ENCODE assay signal across 14 cellular contexts in the genomic region with DNA sequence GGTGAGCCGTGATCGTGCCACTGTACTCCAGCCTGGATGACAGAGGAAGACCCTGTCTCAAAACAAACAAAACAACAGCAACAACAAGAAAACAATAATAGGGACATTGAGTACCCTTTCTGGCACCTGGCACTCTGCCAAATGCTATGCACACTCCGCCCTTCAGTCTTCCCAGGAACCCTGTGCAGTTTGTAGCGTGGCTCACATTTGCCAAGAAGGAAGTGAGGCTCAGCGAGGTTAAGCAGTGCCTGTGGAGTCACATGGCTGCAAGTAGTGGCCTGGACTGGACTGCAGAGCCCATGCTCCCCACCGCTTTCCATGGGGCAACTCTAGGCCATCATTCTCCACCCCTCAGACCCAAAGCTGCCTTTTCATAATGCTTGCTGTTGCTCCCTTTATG. TPM values are rescaled to one million over a fixed set of nuclear protein-coding genes. Genes with fewer than 3 reads are reported as not detected.
DNase-seq lines count a peak whose midpoint lies in the region; ATAC-seq and TF ChIP-seq lines count a peak whose summit lies in the region.
"Had no signal": no experiment of that assay in that cellular context is flagged by ENCODE, and none has a peak within 500 bp of the region (broad histone marks: within the 10 kb centered on the region; RNA-seq: fewer than 3 reads in every experiment).

No MANE protein-coding gene starts in this region.

- no peaks in the 10 kb centered on the region for H3K9me3 Mint-ChIP-seq in dendritic cell treated with granulocyte-macrophage colony-stimulating factor and Interleukin-4, amounts not matched to agents 40 ng/mL and 50 ng/mL, for 4 days
- no peaks in the 10 kb centered on the region for H3K9me3 Mint-ChIP-seq in activated CD8-positive, alpha-beta T cell treated with anti-CD3 and anti-CD28 coated beads, Interleukin-2, amount 10 ng/mL, durations not matched to agents 7 days and 5 days (ENCODE audit: insufficient read depth)
- H3K9me3 Mint-ChIP-seq: activated CD4-positive, alpha-beta T cell treated with anti-CD3 and anti-CD28 coated beads, Interleukin-2, amount 10 ng/mL, durations not matched to agents 7 days and 5 days; central memory CD8-positive, alpha-beta T cell; stimulated activated memory B cell treated with anti-CD40 and anti-IgM and Interleukin-4, amounts not matched to agents 10 μg/mL and 1 μg/mL and 100 μg/mL, for 72 hours had no signal

- H3K27me3 ChIP-seq in liver (ENCODE audit: control insufficient read depth in 4 of 4, insufficient read depth in 4 of 4, low read length in 3 of 4) (no peaks in the 10 kb centered on the region), esophagus muscularis mucosa (no peaks in the 10 kb centered on the region)
- H3K27me3 ChIP-seq: BE2C had no signal

- H3K36me3 ChIP-seq in liver (ENCODE audit: control insufficient read depth in 4 of 4, insufficient read depth in 3 of 4, low read depth in 1 of 4, low read length in 3 of 4), result no peaks in the 10 kb centered on the region
- no peaks in the 10 kb centered on the region for H3K36me3 ChIP-seq in esophagus muscularis mucosa
- H3K36me3 ChIP-seq: BE2C had no signal

- H3K4me3 ChIP-seq in liver (ENCODE audit: low read depth in 1 of 3, low read length in 3 of 3), result no peak overlapping the region
- no peak overlapping the region for H3K4me3 ChIP-seq in esophagus muscularis mucosa

- H3K27ac Mint-ChIP-seq in dendritic cell treated with granulocyte-macrophage colony-stimulating factor and Interleukin-4, amounts not matched to agents 40 ng/mL and 50 ng/mL, for 4 days, result peak overlapping the region; percentile 39
- no peak overlapping the region for H3K27ac Mint-ChIP-seq in activated CD8-positive, alpha-beta T cell treated with anti-CD3 and anti-CD28 coated beads, Interleukin-2, amount 10 ng/mL, durations not matched to agents 7 days and 5 days
- H3K27ac Mint-ChIP-seq: activated CD4-positive, alpha-beta T cell treated with anti-CD3 and anti-CD28 coated beads, Interleukin-2, amount 10 ng/mL, durations not matched to agents 7 days and 5 days; stimulated activated memory B cell treated with anti-CD40 and anti-IgM and Interleukin-4, amounts not matched to agents 10 μg/mL and 1 μg/mL and 100 μg/mL, for 72 hours had no signal

- H3K36me3 Mint-ChIP-seq in dendritic cell treated with granulocyte-macrophage colony-stimulating factor and Interleukin-4, amounts not matched to agents 40 ng/mL and 50 ng/mL, for 4 days (ENCODE audit: low read depth), result no peaks in the 10 kb centered on the region
- no peaks in the 10 kb centered on the region for H3K36me3 Mint-ChIP-seq in activated CD8-positive, alpha-beta T cell treated with anti-CD3 and anti-CD28 coated beads, Interleukin-2, amount 10 ng/mL, durations not matched to agents 7 days and 5 days (ENCODE audit: low read depth)
- H3K36me3 Mint-ChIP-seq: stimulated activated memory B cell treated with anti-CD40 and anti-IgM and Interleukin-4, amounts not matched to agents 10 μg/mL and 1 μg/mL and 100 μg/mL, for 72 hours had no signal

- H3K27ac ChIP-seq in liver (ENCODE audit: low read depth in 1 of 2, low read length in 2 of 2), result no peak overlapping the region
- H3K27ac ChIP-seq in esophagus muscularis mucosa (replicated peaks in 1 of 4), result no peak overlapping the region

- CTCF ChIA-PET in activated CD8-positive, alpha-beta T cell treated with anti-CD3 and anti-CD28 coated beads, Interleukin-2, amount 10 ng/mL, durations not matched to agents 7 days and 5 days (lab: Charles Lee), result interaction anchor here (1.2 kb wide), 1 partner anchor 43 kb away, joined by 4 read pairs; no protein-coding TSS in a partner anchor

- POLR2A ChIA-PET in activated CD8-positive, alpha-beta T cell treated with anti-CD3 and anti-CD28 coated beads, Interleukin-2, amount 10 ng/mL, durations not matched to agents 7 days and 5 days (lab: Charles Lee), result no interaction called here

- H3K4me1 Mint-ChIP-seq in dendritic cell treated with granulocyte-macrophage colony-stimulating factor and Interleukin-4, amounts not matched to agents 40 ng/mL and 50 ng/mL, for 4 days (ENCODE audit: low read depth), result peaks cover 53% of the 10 kb centered on the region
- H3K4me1 Mint-ChIP-seq in activated CD8-positive, alpha-beta T cell treated with anti-CD3 and anti-CD28 coated beads, Interleukin-2, amount 10 ng/mL, durations not matched to agents 7 days and 5 days (ENCODE audit: low read depth), result peaks cover 43% of the 10 kb centered on the region

- WGBS in liver, result 78% methylated on average over 6 of the region's 6 CpGs
- WGBS in esophagus muscularis mucosa, result 75% methylated on average over 5 of the region's 6 CpGs

- no peak for ATAC-seq in activated CD8-positive, alpha-beta T cell treated with anti-CD3 and anti-CD28 coated beads, Interleukin-2, amount 10 ng/mL, durations not matched to agents 7 days and 5 days
- ATAC-seq: stimulated activated memory B cell treated with anti-CD40 and anti-IgM and Interleukin-4, amounts not matched to agents 10 μg/mL and 1 μg/mL and 100 μg/mL, for 72 hours had no signal

- DNase-seq in COLO668 (lab: John Stamatoyannopoulos, UW; ENCODE audit: unreplicated experiment) (peak; percentile 49), MV-4-11 (lab: John Stamatoyannopoulos, UW) (peak; percentile 53), NCI-H146 (lab: John Stamatoyannopoulos, UW) (no peak), ecto neural progenitor cell (ENCODE audit: low spot score) (no peak), esophagus muscularis mucosa (ENCODE audit: extremely low spot score) (no peak)
- DNase-seq in activated CD8-positive, alpha-beta T cell treated with anti-CD3 and anti-CD28 coated beads, Interleukin-2, amount 10 ng/mL, durations not matched to agents 7 days and 5 days, result no peak
- DNase-seq: activated CD4-positive, alpha-beta T cell treated with anti-CD3 and anti-CD28 coated beads, Interleukin-2, amount 10 ng/mL, durations not matched to agents 7 days and 5 days; BE2C; kidney glomerular epithelial cell; stimulated activated CD4-positive, alpha-beta T cell treated with anti-CD3 and anti-CD28 coated beads, Interleukin-1b, Interleukin-23, amount 100 ng/mL, for 48 hours had no signal

- H3K9me3 ChIP-seq in liver (ENCODE audit: control insufficient read depth in 4 of 4, low read length in 3 of 4) (no peaks in the 10 kb centered on the region), esophagus muscularis mucosa (no peaks in the 10 kb centered on the region)
- H3K9me3 ChIP-seq: BE2C had no signal

- no peak overlapping the region for H3K4me3 Mint-ChIP-seq in dendritic cell treated with granulocyte-macrophage colony-stimulating factor and Interleukin-4, amounts not matched to agents 40 ng/mL and 50 ng/mL, for 4 days
- no peak overlapping the region for H3K4me3 Mint-ChIP-seq in activated CD8-positive, alpha-beta T cell treated with anti-CD3 and anti-CD28 coated beads, Interleukin-2, amount 10 ng/mL, durations not matched to agents 7 days and 5 days
- H3K4me3 Mint-ChIP-seq: activated CD4-positive, alpha-beta T cell treated with anti-CD3 and anti-CD28 coated beads, Interleukin-2, amount 10 ng/mL, durations not matched to agents 7 days and 5 days; central memory CD8-positive, alpha-beta T cell; stimulated activated memory B cell treated with anti-CD40 and anti-IgM and Interleukin-4, amounts not matched to agents 10 μg/mL and 1 μg/mL and 100 μg/mL, for 72 hours had no signal

- TF ChIP-seq RAD21 in liver (IDR thresholded peaks at IDR 0.05), result no peak

- no peak for TF ChIP-seq EP300 in esophagus muscularis mucosa (IDR thresholded peaks at IDR 0.05)

- TF ChIP-seq POLR2A in esophagus muscularis mucosa (IDR thresholded peaks at IDR 0.05; ENCODE audit: low read depth), result no peak

- peaks cover 41% of the 10 kb centered on the region for H3K27me3 Mint-ChIP-seq in dendritic cell treated with granulocyte-macrophage colony-stimulating factor and Interleukin-4, amounts not matched to agents 40 ng/mL and 50 ng/mL, for 4 days
- peaks cover 30% of the 10 kb centered on the region for H3K27me3 Mint-ChIP-seq in activated CD8-positive, alpha-beta T cell treated with anti-CD3 and anti-CD28 coated beads, Interleukin-2, amount 10 ng/mL, durations not matched to agents 7 days and 5 days (ENCODE audit: low read depth)
- H3K27me3 Mint-ChIP-seq: central memory CD8-positive, alpha-beta T cell had no signal

- TF ChIP-seq CTCF in liver (IDR thresholded peaks at IDR 0.05; ENCODE audit: low read depth, low read length, missing input control) (no peak), esophagus muscularis mucosa (IDR thresholded peaks at IDR 0.05) (no peak)

- no peak overlapping the region for H3K9ac ChIP-seq in liver (ENCODE audit: low read depth in 1 of 2, low read length in 2 of 2)

- intact Hi-C loops in dendritic cell treated with granulocyte-macrophage colony-stimulating factor and Interleukin-4, amounts not matched to agents 40 ng/mL and 50 ng/mL, for 4 days (cut with micrococcal nuclease), result no loop called here
- intact Hi-C loops in esophagus muscularis mucosa (cut with DNase I), result no loop called here

- H3K4me1 ChIP-seq in liver (ENCODE audit: control insufficient read depth in 4 of 4, insufficient read depth in 4 of 4, low read length in 3 of 4) (peaks cover 4 to 8% (median 4%) of the 10 kb centered on the region in 4 donors), esophagus muscularis mucosa (peaks cover 16 to 29% (median 21%) of the 10 kb centered on the region in 4 donors)
- H3K4me1 ChIP-seq: BE2C had no signal

TF ChIP-seq in liver, 16 proteins besides CTCF, POLR2A, EP300 and RAD21:
- no peak for TF ChIP-seq FOXA2 (IDR thresholded peaks at IDR 0.05)
- peak; percentile 30 for TF ChIP-seq NR2F2 (IDR thresholded peaks at IDR 0.05)

RNA-seq across cellular contexts. Expression of a gene that starts 5.3 kb away (rescaled TPM):
- total RNA-seq in liver (10 to 100 TPM in 1 of 2 donors, 1 to 10 TPM in 1; 5.6 to 22.7 TPM), esophagus muscularis mucosa (100 to 1,000 TPM in 2 of 4 donors, 10 to 100 TPM in 2; 45.1 to 129 (median 79.5) TPM)
- polyA plus RNA-seq in liver, result 10 to 100 TPM in 1 of 2 donors, 1 to 10 TPM in 1; 3.3 to 11.2 TPM
- 10 to 100 TPM; 12.3 to 13.3 TPM for total RNA-seq in activated CD8-positive, alpha-beta T cell treated with anti-CD3 and anti-CD28 coated beads, Interleukin-2, amount 10 ng/mL, durations not matched to agents 7 days and 5 days

RNA-seq across cellular contexts. Expression of a gene that starts 22.5 kb away (rescaled TPM):
- total RNA-seq in liver (1 to 10 TPM in 1 of 2 donors, under 1 TPM in 1; 0.47 to 1.0 TPM), esophagus muscularis mucosa (1 to 10 TPM in 2 of 4 donors, under 1 TPM in 2; 0.26 to 2.0 (median 1.1) TPM)
- polyA plus RNA-seq in liver, result under 1 TPM; 0.29 to 0.36 TPM
- total RNA-seq in activated CD8-positive, alpha-beta T cell treated with anti-CD3 and anti-CD28 coated beads, Interleukin-2, amount 10 ng/mL, durations not matched to agents 7 days and 5 days, result 10 to 100 TPM; 14.6 to 15.3 TPM

RNA-seq across cellular contexts. Expression of a gene that starts 57.0 kb away (rescaled TPM):
- total RNA-seq in liver (10 to 100 TPM; 21.6 to 22.3 TPM), esophagus muscularis mucosa (100 to 1,000 TPM in 1 of 4 donors, 10 to 100 TPM in 3; 67.7 to 103 (median 80.2) TPM)
- 10 to 100 TPM; 13.0 to 26.8 TPM for polyA plus RNA-seq in liver
- 10 to 100 TPM; 69.7 to 72.4 TPM for total RNA-seq in activated CD8-positive, alpha-beta T cell treated with anti-CD3 and anti-CD28 coated beads, Interleukin-2, amount 10 ng/mL, durations not matched to agents 7 days and 5 days

Comparison
In these comparisons a context has a peak if more than half of its experiments do, and no peak if none do; other contexts are left out.
1. DNase-seq: peak in COLO668 (single experiment) and MV-4-11 (single experiment); none in NCI-H146 (single experiment), activated CD8-positive, alpha-beta T cell treated with anti-CD3 and anti-CD28 coated beads, Interleukin-2, amount 10 ng/mL, durations not matched to agents 7 days and 5 days (single experiment), ecto neural progenitor cell (single experiment) and esophagus muscularis mucosa (single experiment).
2. RNA of a gene that starts 22.5 kb away (total RNA-seq): 14.6 to 15.3 TPM in activated CD8-positive, alpha-beta T cell treated with anti-CD3 and anti-CD28 coated beads, Interleukin-2, amount 10 ng/mL, durations not matched to agents 7 days and 5 days; 0.26 to 2.0 TPM in esophagus muscularis mucosa and 0.47 to 1.0 TPM in liver; every median in the first group is over 4 times any median in the second.